ENCODE assay signal across 8 cellular contexts in genomic region chr18:26710460-26711096, GRCh38.
DNase-seq lines count a peak whose midpoint lies in the region; ATAC-seq and TF ChIP-seq lines count a peak whose summit lies in the region.

No MANE protein-coding gene starts in this region.

- H3K27me3 ChIP-seq in BLaER1 treated with 17β-estradiol and CSF1 and Interleukin-3, amounts not matched to agents 10 nM and 100 nM = no peaks in the 10 kb centered on the region
- peaks cover 0 to 4% (median 0%) of the 10 kb centered on the region in 3 donors for H3K27me3 ChIP-seq in psoas muscle (ENCODE audit: insufficient read depth in 3 of 3, low read length in 2 of 3)

- peak; percentile 87 for ATAC-seq in GM19035 (IDR thresholded peaks at IDR 0.05; ENCODE audit: unreplicated experiment)
- ATAC-seq in HG03039 (IDR thresholded peaks at IDR 0.05; ENCODE audit: unreplicated experiment) = peak; percentile 61
- ATAC-seq in psoas muscle = no peak

- peak overlapping the region in 9 of 11 experiments; percentile 32 to 77 (median 73); a peak in 18 of 22 replicates for H3K9ac ChIP-seq in BLaER1 treated with 17β-estradiol and CSF1 and Interleukin-3, amounts not matched to agents 10 nM and 100 nM

- no peaks in the 10 kb centered on the region for H3K36me3 ChIP-seq in BLaER1 treated with 17β-estradiol and CSF1 and Interleukin-3, amounts not matched to agents 10 nM and 100 nM
- H3K36me3 ChIP-seq in psoas muscle (ENCODE audit: insufficient read depth in 1 of 2, low read depth in 1 of 2) = no peaks in the 10 kb centered on the region

- H3K27ac ChIP-seq in BLaER1 treated with 17β-estradiol and CSF1 and Interleukin-3, amounts not matched to agents 10 nM and 100 nM = peak overlapping the region in 9 of 11 experiments; percentile 52 to 96 (median 91); a peak in 18 of 22 replicates
- H3K27ac ChIP-seq in psoas muscle = no peak overlapping the region

- no peak for TF ChIP-seq CTCF in psoas muscle (IDR thresholded peaks at IDR 0.05)

- no peaks in the 10 kb centered on the region for H4K20me1 ChIP-seq in BLaER1 treated with 17β-estradiol and CSF1 and Interleukin-3, amounts not matched to agents 10 nM and 100 nM

- H3K9me3 ChIP-seq in BLaER1 treated with 17β-estradiol and CSF1 and Interleukin-3, amounts not matched to agents 10 nM and 100 nM (replicated peaks in 1 of 11) = peaks cover 0 to 29% (median 18%) of the 10 kb centered on the region in 11 experiments; a peak in 13 of 22 replicates
- H3K9me3 ChIP-seq in psoas muscle = no peaks in the 10 kb centered on the region

- 40 to 49% (median 43%) methylated on average over 4 of the region's 4 CpGs for WGBS in psoas muscle, 3 donors

- DNase-seq in NOMO-1 treated with dmso at 0.1 percent for 144 hours (lab: John Stamatoyannopoulos, UW; ENCODE audit: unreplicated experiment) (peak; percentile 93), psoas muscle (no peak), NCI-H2196 (lab: John Stamatoyannopoulos, UW; ENCODE audit: unreplicated experiment) (no peak), medulla oblongata (ENCODE audit: extremely low spot score) (no peak)
- DNase-seq in activated CD4-positive, alpha-beta T cell treated with anti-CD3 and anti-CD28 coated beads for 48 hours = no peak

- peak overlapping the region; percentile 49 to 88 (median 67) for H3K4me2 ChIP-seq in BLaER1 treated with 17β-estradiol and CSF1 and Interleukin-3, amounts not matched to agents 10 nM and 100 nM

- intact Hi-C loops in psoas muscle (cut with DNase I) = no loop called here

- peak overlapping the region in 2 of 10 experiments; percentile 6; a peak in 1 of 20 replicates for H3K4me3 ChIP-seq in BLaER1 treated with 17β-estradiol and CSF1 and Interleukin-3, amounts not matched to agents 10 nM and 100 nM
- H3K4me3 ChIP-seq in psoas muscle = no peak overlapping the region

- H3K4me1 ChIP-seq in BLaER1 treated with 17β-estradiol and CSF1 and Interleukin-3, amounts not matched to agents 10 nM and 100 nM = peaks cover 36 to 66% (median 53%) of the 10 kb centered on the region in 10 experiments
- no peaks in the 10 kb centered on the region for H3K4me1 ChIP-seq in psoas muscle

Comparison
In these comparisons a context has a peak if more than half of its experiments do, and no peak if none do; other contexts are left out.
1. ATAC-seq: peak in GM19035 (single experiment) and HG03039 (single experiment); none in psoas muscle (0 of 4).